In the genomic region with DNA sequence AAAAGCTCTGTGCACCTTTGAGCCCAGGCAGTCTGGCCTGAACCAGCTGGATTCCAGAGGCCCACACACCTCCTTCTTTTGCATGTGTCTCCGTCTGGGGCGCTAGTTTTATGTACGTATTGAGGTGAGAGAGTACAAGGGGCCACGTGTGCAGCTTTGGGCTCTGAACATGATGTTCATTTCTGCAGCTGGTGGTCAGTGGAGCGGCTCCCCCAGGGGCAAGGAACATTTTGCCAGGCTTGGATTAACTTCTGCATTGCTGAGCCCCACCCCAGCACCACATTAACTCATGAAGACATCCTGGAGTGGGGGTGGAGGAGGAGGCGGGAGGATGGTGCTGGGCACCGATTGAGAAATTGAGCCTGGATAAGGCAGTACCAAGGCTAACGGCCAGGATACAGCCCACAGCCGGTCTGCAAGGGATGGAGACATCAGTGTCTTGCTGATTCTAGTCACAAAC, we compare ENCODE assay signal across 1 cellular context.
TF ChIP-seq lines count a peak whose summit lies in the region.

No MANE protein-coding gene starts in this region.

TF ChIP-seq in K562, 482 proteins besides CTCF, POLR2A, EP300 and RAD21:
- no peak for TF ChIP-seq BRD9 (IDR thresholded peaks at IDR 0.05; ENCODE audit: low read depth, partially characterized antibody)
- TF ChIP-seq XRCC3 (IDR thresholded peaks at IDR 0.05), result no peak
- TF ChIP-seq ILK (tag; IDR thresholded peaks at IDR 0.05; ENCODE audit: borderline replicate concordance, low read depth), result no peak
- TF ChIP-seq ZNF707 (CRISPR knock-in tag; conservative IDR thresholded peaks at IDR 0.05), result no peak
- TF ChIP-seq ZNF121 (CRISPR knock-in tag; conservative IDR thresholded peaks at IDR 0.05), result no peak
- TF ChIP-seq SMARCA4 (IDR thresholded peaks at IDR 0.05), result no peak
- no peak for TF ChIP-seq POLR2AphosphoS5 (IDR thresholded peaks at IDR 0.05; ENCODE audit: control insufficient read depth, insufficient read depth, low read depth, low read length)
- no peak for TF ChIP-seq CHD2 (IDR thresholded peaks at IDR 0.05; ENCODE audit: low read depth, low read length)
- TF ChIP-seq SPI1 (IDR thresholded peaks at IDR 0.05; ENCODE audit: borderline replicate concordance, low read depth, low read length), result no peak
- TF ChIP-seq DPF2 (IDR thresholded peaks at IDR 0.05), result no peak
- TF ChIP-seq CCAR2 (IDR thresholded peaks at IDR 0.05; ENCODE audit: low read depth, low read length), result no peak
- TF ChIP-seq BCL6 (CRISPR knock-in tag; IDR thresholded peaks at IDR 0.05), result no peak
- TF ChIP-seq, protein P1, sequence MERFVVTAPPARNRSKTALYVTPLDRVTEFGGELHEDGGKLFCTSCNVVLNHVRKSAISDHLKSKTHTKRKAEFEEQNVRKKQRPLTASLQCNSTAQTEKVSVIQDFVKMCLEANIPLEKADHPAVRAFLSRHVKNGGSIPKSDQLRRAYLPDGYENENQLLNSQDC (CRISPR knock-in tag; IDR thresholded peaks at IDR 0.05), result no peak
- TF ChIP-seq FOXA1 (IDR thresholded peaks at IDR 0.05; ENCODE audit: borderline replicate concordance), result no peak
- TF ChIP-seq SMAD2 (IDR thresholded peaks at IDR 0.05; ENCODE audit: low read depth, low read length), result no peak
- TF ChIP-seq CTBP1 (IDR thresholded peaks at IDR 0.05; ENCODE audit: borderline replicate concordance), result no peak
- TF ChIP-seq, protein P2, sequence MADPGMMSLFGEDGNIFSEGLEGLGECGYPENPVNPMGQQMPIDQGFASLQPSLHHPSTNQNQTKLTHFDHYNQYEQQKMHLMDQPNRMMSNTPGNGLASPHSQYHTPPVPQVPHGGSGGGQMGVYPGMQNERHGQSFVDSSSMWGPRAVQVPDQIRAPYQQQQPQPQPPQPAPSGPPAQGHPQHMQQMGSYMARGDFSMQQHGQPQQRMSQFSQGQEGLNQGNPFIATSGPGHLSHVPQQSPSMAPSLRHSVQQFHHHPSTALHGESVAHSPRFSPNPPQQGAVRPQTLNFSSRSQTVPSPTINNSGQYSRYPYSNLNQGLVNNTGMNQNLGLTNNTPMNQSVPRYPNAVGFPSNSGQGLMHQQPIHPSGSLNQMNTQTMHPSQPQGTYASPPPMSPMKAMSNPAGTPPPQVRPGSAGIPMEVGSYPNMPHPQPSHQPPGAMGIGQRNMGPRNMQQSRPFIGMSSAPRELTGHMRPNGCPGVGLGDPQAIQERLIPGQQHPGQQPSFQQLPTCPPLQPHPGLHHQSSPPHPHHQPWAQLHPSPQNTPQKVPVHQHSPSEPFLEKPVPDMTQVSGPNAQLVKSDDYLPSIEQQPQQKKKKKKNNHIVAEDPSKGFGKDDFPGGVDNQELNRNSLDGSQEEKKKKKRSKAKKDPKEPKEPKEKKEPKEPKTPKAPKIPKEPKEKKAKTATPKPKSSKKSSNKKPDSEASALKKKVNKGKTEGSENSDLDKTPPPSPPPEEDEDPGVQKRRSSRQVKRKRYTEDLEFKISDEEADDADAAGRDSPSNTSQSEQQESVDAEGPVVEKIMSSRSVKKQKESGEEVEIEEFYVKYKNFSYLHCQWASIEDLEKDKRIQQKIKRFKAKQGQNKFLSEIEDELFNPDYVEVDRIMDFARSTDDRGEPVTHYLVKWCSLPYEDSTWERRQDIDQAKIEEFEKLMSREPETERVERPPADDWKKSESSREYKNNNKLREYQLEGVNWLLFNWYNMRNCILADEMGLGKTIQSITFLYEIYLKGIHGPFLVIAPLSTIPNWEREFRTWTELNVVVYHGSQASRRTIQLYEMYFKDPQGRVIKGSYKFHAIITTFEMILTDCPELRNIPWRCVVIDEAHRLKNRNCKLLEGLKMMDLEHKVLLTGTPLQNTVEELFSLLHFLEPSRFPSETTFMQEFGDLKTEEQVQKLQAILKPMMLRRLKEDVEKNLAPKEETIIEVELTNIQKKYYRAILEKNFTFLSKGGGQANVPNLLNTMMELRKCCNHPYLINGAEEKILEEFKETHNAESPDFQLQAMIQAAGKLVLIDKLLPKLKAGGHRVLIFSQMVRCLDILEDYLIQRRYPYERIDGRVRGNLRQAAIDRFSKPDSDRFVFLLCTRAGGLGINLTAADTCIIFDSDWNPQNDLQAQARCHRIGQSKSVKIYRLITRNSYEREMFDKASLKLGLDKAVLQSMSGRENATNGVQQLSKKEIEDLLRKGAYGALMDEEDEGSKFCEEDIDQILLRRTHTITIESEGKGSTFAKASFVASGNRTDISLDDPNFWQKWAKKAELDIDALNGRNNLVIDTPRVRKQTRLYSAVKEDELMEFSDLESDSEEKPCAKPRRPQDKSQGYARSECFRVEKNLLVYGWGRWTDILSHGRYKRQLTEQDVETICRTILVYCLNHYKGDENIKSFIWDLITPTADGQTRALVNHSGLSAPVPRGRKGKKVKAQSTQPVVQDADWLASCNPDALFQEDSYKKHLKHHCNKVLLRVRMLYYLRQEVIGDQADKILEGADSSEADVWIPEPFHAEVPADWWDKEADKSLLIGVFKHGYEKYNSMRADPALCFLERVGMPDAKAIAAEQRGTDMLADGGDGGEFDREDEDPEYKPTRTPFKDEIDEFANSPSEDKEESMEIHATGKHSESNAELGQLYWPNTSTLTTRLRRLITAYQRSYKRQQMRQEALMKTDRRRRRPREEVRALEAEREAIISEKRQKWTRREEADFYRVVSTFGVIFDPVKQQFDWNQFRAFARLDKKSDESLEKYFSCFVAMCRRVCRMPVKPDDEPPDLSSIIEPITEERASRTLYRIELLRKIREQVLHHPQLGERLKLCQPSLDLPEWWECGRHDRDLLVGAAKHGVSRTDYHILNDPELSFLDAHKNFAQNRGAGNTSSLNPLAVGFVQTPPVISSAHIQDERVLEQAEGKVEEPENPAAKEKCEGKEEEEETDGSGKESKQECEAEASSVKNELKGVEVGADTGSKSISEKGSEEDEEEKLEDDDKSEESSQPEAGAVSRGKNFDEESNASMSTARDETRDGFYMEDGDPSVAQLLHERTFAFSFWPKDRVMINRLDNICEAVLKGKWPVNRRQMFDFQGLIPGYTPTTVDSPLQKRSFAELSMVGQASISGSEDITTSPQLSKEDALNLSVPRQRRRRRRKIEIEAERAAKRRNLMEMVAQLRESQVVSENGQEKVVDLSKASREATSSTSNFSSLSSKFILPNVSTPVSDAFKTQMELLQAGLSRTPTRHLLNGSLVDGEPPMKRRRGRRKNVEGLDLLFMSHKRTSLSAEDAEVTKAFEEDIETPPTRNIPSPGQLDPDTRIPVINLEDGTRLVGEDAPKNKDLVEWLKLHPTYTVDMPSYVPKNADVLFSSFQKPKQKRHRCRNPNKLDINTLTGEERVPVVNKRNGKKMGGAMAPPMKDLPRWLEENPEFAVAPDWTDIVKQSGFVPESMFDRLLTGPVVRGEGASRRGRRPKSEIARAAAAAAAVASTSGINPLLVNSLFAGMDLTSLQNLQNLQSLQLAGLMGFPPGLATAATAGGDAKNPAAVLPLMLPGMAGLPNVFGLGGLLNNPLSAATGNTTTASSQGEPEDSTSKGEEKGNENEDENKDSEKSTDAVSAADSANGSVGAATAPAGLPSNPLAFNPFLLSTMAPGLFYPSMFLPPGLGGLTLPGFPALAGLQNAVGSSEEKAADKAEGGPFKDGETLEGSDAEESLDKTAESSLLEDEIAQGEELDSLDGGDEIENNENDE (IDR thresholded peaks at IDR 0.05; ENCODE audit: low read depth, low read length), result no peak
- no peak for TF ChIP-seq MECOM (CRISPR knock-in tag; IDR thresholded peaks at IDR 0.05)
- TF ChIP-seq, protein P3, sequence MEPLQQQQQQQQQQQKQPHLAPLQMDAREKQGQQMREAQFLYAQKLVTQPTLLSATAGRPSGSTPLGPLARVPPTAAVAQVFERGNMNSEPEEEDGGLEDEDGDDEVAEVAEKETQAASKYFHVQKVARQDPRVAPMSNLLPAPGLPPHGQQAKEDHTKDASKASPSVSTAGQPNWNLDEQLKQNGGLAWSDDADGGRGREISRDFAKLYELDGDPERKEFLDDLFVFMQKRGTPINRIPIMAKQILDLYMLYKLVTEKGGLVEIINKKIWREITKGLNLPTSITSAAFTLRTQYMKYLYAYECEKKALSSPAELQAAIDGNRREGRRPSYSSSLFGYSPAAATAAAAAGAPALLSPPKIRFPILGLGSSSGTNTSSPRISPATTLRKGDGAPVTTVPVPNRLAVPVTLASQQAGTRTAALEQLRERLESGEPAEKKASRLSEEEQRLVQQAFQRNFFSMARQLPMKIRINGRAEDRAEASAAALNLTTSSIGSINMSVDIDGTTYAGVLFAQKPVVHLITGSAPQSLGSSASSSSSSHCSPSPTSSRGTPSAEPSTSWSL (CRISPR knock-in tag; IDR thresholded peaks at IDR 0.05; ENCODE audit: borderline replicate concordance), result no peak
